Comparison of ENCODE assay signal across 12 cellular contexts in genomic region chr14:23353433-23353780, GRCh38. TPM values are rescaled to one million over a fixed set of nuclear protein-coding genes. Genes with fewer than 3 reads are reported as not detected.
A peak's percentile ranks its signal among the peaks of the same experiment; 100 is the strongest.
DNase-seq lines count a peak whose midpoint lies in the region; ATAC-seq, FAIRE-seq and TF ChIP-seq lines count a peak whose summit lies in the region.
"Had no signal": no experiment of that assay in that cellular context is flagged by ENCODE, and none has a peak within 500 bp of the region (broad histone marks: within the 10 kb centered on the region; RNA-seq: fewer than 3 reads in every experiment).

No MANE protein-coding gene starts in this region.

- H3K14ac ChIP-seq in H9 (ENCODE audit: insufficient read depth, low read length), result no peak overlapping the region

- no peak overlapping the region for H4K8ac ChIP-seq in H9 (replicated peaks; ENCODE audit: insufficient read length, low read depth, low read length)

- H3K27ac Mint-ChIP-seq in CD4-positive, CD25-positive, alpha-beta regulatory T cell, result peak overlapping the region in 1 of 3 donors; percentile 9
- H3K27ac Mint-ChIP-seq in H9 (no peak overlapping the region), chondrocyte (ENCODE audit: unreplicated experiment) (peak overlapping the region; percentile 42), nephron (peak overlapping the region in 2 of 3 experiments; percentile 46 to 71)

- no peak overlapping the region for H3T11ph ChIP-seq in H9 (ENCODE audit: low read length)

- no peak overlapping the region for H3K18ac ChIP-seq in H9 (ENCODE audit: insufficient read length, low read depth, low read length)

- no peak overlapping the region for H2BK5ac ChIP-seq in H9 (ENCODE audit: insufficient read length, low read length)

- no peak overlapping the region for H2BK120ac ChIP-seq in H9 (ENCODE audit: low read depth, low read length, poor library complexity, severe bottlenecking)

- TF ChIP-seq CTCF in H9 (conservative IDR thresholded peaks at IDR 0.05) (no peak), chondrocyte (IDR thresholded peaks at IDR 0.05) (no peak), nephron (IDR thresholded peaks at IDR 0.05; ENCODE audit: unreplicated experiment in 3 of 3) (no peak)

- H3K4me1 Mint-ChIP-seq in CD4-positive, CD25-positive, alpha-beta regulatory T cell, result peaks cover 2 to 17% (median 9%) of the 10 kb centered on the region in 4 donors
- H3K4me1 Mint-ChIP-seq in H9 (peaks cover 12 to 14% of the 10 kb centered on the region in 2 experiments), chondrocyte (ENCODE audit: low read depth) (peaks cover 11% of the 10 kb centered on the region), nephron (peaks cover 34% of the 10 kb centered on the region)

- peaks cover 56% of the 10 kb centered on the region for H3K27me3 Mint-ChIP-seq in CD4-positive, CD25-positive, alpha-beta regulatory T cell
- H3K27me3 Mint-ChIP-seq in H9 (ENCODE audit: low read depth) (peaks cover 39% of the 10 kb centered on the region), chondrocyte (ENCODE audit: low read depth) (no peaks in the 10 kb centered on the region), nephron (ENCODE audit: low read depth) (peaks cover 8% of the 10 kb centered on the region)

- no peaks in the 10 kb centered on the region for H3K79me2 ChIP-seq in H9 (ENCODE audit: insufficient read depth, low read length)

- H3K56ac ChIP-seq in H9 (ENCODE audit: insufficient read length, low read depth, low read length), result no peak overlapping the region

- peak overlapping the region; percentile 75 to 84 (median 82) for H3K4me3 Mint-ChIP-seq in CD4-positive, CD25-positive, alpha-beta regulatory T cell
- peak overlapping the region; percentile 71 to 77 for H3K4me3 Mint-ChIP-seq in H9
- peak overlapping the region; percentile 73 for H3K4me3 Mint-ChIP-seq in chondrocyte (ENCODE audit: unreplicated experiment)
- H3K4me3 Mint-ChIP-seq in nephron, result peak overlapping the region; percentile 76 to 88 (median 87)

- FAIRE-seq in RCC 7860 (lab: Jason Lieb, UNC), result no peak

- no peak overlapping the region for H3K4ac ChIP-seq in H9 (ENCODE audit: low read depth, low read length)

- no peaks in the 10 kb centered on the region for H3K9me3 ChIP-seq in CD4-positive, CD25-positive, alpha-beta regulatory T cell (ENCODE audit: control insufficient read depth in 2 of 2, low read length in 2 of 2)
- H3K9me3 ChIP-seq in H9 (ENCODE audit: control insufficient read depth, low read depth, low read length), result no peaks in the 10 kb centered on the region

- peaks cover 0 to 7% (median 0%) of the 10 kb centered on the region in 7 donors for H3K9me3 Mint-ChIP-seq in CD4-positive, CD25-positive, alpha-beta regulatory T cell
- H3K9me3 Mint-ChIP-seq in H9 (no peaks in the 10 kb centered on the region; a peak in 2 of 5 replicates), chondrocyte (ENCODE audit: low read depth) (no peaks in the 10 kb centered on the region), nephron (no peaks in the 10 kb centered on the region)

- peaks cover 12% of the 10 kb centered on the region for H3K36me3 Mint-ChIP-seq in CD4-positive, CD25-positive, alpha-beta regulatory T cell
- H3K36me3 Mint-ChIP-seq in H9 (ENCODE audit: insufficient read depth in 1 of 3, low read depth in 3 of 3) (peaks cover 15 to 29% (median 28%) of the 10 kb centered on the region in 3 experiments), chondrocyte (ENCODE audit: low read depth) (peaks cover 9% of the 10 kb centered on the region), nephron (ENCODE audit: low read depth) (peaks cover 20% of the 10 kb centered on the region)

- H2BK15ac ChIP-seq in H9 (ENCODE audit: low read depth, low read length), result no peak overlapping the region

- no peak overlapping the region for H2BK12ac ChIP-seq in H9 (ENCODE audit: insufficient read length, low read depth, low read length)

- no peak overlapping the region for H4K91ac ChIP-seq in H9 (ENCODE audit: insufficient read length, low read depth, low read length)

- H2BK20ac ChIP-seq in H9 (ENCODE audit: low read depth, low read length, poor library complexity, severe bottlenecking), result no peak overlapping the region

- no peak overlapping the region for H2AFZ ChIP-seq in H9 (ENCODE audit: low read length)
- H2AFZ ChIP-seq: PC-9 had no signal

- H4K5ac ChIP-seq in H9 (ENCODE audit: insufficient read length, low read depth, low read length), result no peak overlapping the region

- no peaks in the 10 kb centered on the region for H3K36me3 ChIP-seq in CD4-positive, CD25-positive, alpha-beta regulatory T cell (ENCODE audit: control insufficient read depth, insufficient read depth, low read length)

- no peak for DNase-seq in CD4-positive, CD25-positive, alpha-beta regulatory T cell
- DNase-seq in H9, result no peak
- DNase-seq in chondrocyte (ENCODE audit: low spot score), result no peak
- no peak for DNase-seq in AG08396 (ENCODE audit: low spot score)
- no peak for DNase-seq in RCC 7860 (ENCODE audit: low spot score)
- no peak for DNase-seq in NCI-H510A (lab: John Stamatoyannopoulos, UW)
- DNase-seq: MV-4-11, PC-9 had no signal

- peak overlapping the region; percentile 24 for H3K4me2 ChIP-seq in H9 (ENCODE audit: insufficient read depth, insufficient read length, low read length)
- H3K4me2 ChIP-seq: PC-9 had no signal

- peaks cover 5% of the 10 kb centered on the region for H3K23me2 ChIP-seq in H9 (ENCODE audit: insufficient read length, low read depth, low read length, poor library complexity, severe bottlenecking)

- no peak overlapping the region for H2AK5ac ChIP-seq in H9 (ENCODE audit: insufficient read length, low read length)

- H3K4me1 ChIP-seq in CD4-positive, CD25-positive, alpha-beta regulatory T cell (ENCODE audit: control insufficient read depth, insufficient read depth, low read length, poor library complexity, severe bottlenecking), result peaks cover 6% of the 10 kb centered on the region
- H3K4me1 ChIP-seq in H9 (ENCODE audit: insufficient read depth, low read length), result 0 out of 2 replicates have a peak, but pooled peaks cover 2% of the 10 kb centered on the region

- WGBS in H9 (ENCODE audit: extremely low coverage, insufficient read length, low lambda C conversion rate), result no CpG with 5 or more reads among the region's 5 CpGs

- H3K27me3 ChIP-seq in CD4-positive, CD25-positive, alpha-beta regulatory T cell (ENCODE audit: control insufficient read depth, insufficient read depth, low read length), result peaks cover 18% of the 10 kb centered on the region
- H3K27me3 ChIP-seq in H9 (ENCODE audit: insufficient read depth, low read length), result no peaks in the 10 kb centered on the region; the same call in 1 of the 2 replicates

- ATAC-seq in CD4-positive, CD25-positive, alpha-beta regulatory T cell (ENCODE audit: low read depth in 2 of 2), result no peak
- ATAC-seq in GM18517 (IDR thresholded peaks at IDR 0.05; ENCODE audit: unreplicated experiment), result no peak

- no peaks in the 10 kb centered on the region for H4K20me1 ChIP-seq in H9 (ENCODE audit: control insufficient read depth, insufficient read depth, insufficient read length)

- H3K79me1 ChIP-seq in H9 (ENCODE audit: insufficient read depth, low read depth, low read length, poor library complexity, severe bottlenecking), result no peaks in the 10 kb centered on the region

- no peak overlapping the region for H3K9ac ChIP-seq in H9 (ENCODE audit: extremely low read depth, insufficient read length, low read length)

- H3K27ac ChIP-seq in CD4-positive, CD25-positive, alpha-beta regulatory T cell (ENCODE audit: insufficient read depth, low read length, poor library complexity, severe bottlenecking), result no peak overlapping the region
- H3K27ac ChIP-seq in H9 (ENCODE audit: insufficient read length, low read depth, low read length), result no peak overlapping the region
- H3K27ac ChIP-seq: HL-60, PC-9 had no signal

- H3K23ac ChIP-seq in H9 (ENCODE audit: insufficient read length, low read depth, low read length), result no peak overlapping the region

- H3K4me3 ChIP-seq in CD4-positive, CD25-positive, alpha-beta regulatory T cell (ENCODE audit: low read depth, low read length), result no peak overlapping the region
- H3K4me3 ChIP-seq: PC-9 had no signal

RNA-seq across cellular contexts. Expression of gene SLC22A17, which starts 0.7 kb away (rescaled TPM):
- total RNA-seq in CD4-positive, CD25-positive, alpha-beta regulatory T cell, result 3.2 TPM
- 1 to 10 TPM in 3 of 4 donors, under 1 TPM in 1; 0.94 to 3.2 (median 2.1) TPM for polyA plus RNA-seq in CD4-positive, CD25-positive, alpha-beta regulatory T cell
- 33.0 and 34.0 TPM in 2 replicates for total RNA-seq in H9 (2021)
- 40.3 to 63.9 TPM (median 44.0 TPM) in 3 replicates for total RNA-seq in chondrocyte
- total RNA-seq: PC-9 had no signal

RNA-seq across cellular contexts. Expression of gene EFS, which starts 11.6 kb away (rescaled TPM):
- total RNA-seq in CD4-positive, CD25-positive, alpha-beta regulatory T cell, result not detected
- not detected for polyA plus RNA-seq in CD4-positive, CD25-positive, alpha-beta regulatory T cell
- total RNA-seq in H9 (2021) (31.9 and 32.1 TPM in 2 replicates), chondrocyte (29.5 to 36.7 TPM (median 29.6 TPM) in 3 replicates)
- total RNA-seq: myocyte, PC-9 had no signal

RNA-seq across cellular contexts. Expression of gene IL25, which starts 19.2 kb away (rescaled TPM):
- total RNA-seq in CD4-positive, CD25-positive, alpha-beta regulatory T cell, result not detected
- polyA plus RNA-seq in CD4-positive, CD25-positive, alpha-beta regulatory T cell, result not detected
- total RNA-seq in H9 (2021) (not detected in 2 replicates), chondrocyte (not detected in 3 replicates)
- total RNA-seq: myocyte, PC-9 had no signal

RNA-seq across cellular contexts. Expression of gene CMTM5, which starts 23.4 kb away (rescaled TPM):
- total RNA-seq in CD4-positive, CD25-positive, alpha-beta regulatory T cell, result 2.8 TPM
- polyA plus RNA-seq in CD4-positive, CD25-positive, alpha-beta regulatory T cell, result not detected
- total RNA-seq in H9 (2021) (not detected in 2 replicates), chondrocyte (not detected in 3 replicates)
- total RNA-seq: myocyte, PC-9 had no signal

RNA-seq across cellular contexts. Expression of gene PABPN1, which starts 32.1 kb away (rescaled TPM):
- total RNA-seq in CD4-positive, CD25-positive, alpha-beta regulatory T cell, result 188 TPM
- polyA plus RNA-seq in CD4-positive, CD25-positive, alpha-beta regulatory T cell, result 100 to 1,000 TPM in 1 of 4 donors, 10 to 100 TPM in 3; 78.8 to 102 (median 89.3) TPM
- total RNA-seq in H9 (2021), result 331 and 333 TPM in 2 replicates
- 135 to 182 TPM (median 136 TPM) in 3 replicates for total RNA-seq in chondrocyte

Comparison
In these comparisons a context has a peak if more than half of its experiments do, and no peak if none do; other contexts are left out.
1. H3K27ac Mint-ChIP-seq: peak in chondrocyte (single experiment) and nephron (2 of 3); none in H9 (0 of 3).
2. RNA of gene EFS, which starts 11.6 kb away (total RNA-seq): 31.9 to 32.1 TPM in H9 and 29.5 to 36.7 TPM in chondrocyte; not detected in CD4-positive, CD25-positive, alpha-beta regulatory T cell (single experiment); every median in the first group is over 10 times any median in the second.
3. Peak in every context shown above with its lines, with median percentiles within 50 percentile points of each other: H3K4me3 Mint-ChIP-seq.